ENCODE assay signal across 8 cellular contexts in genomic region chr6:109526905-109527628, GRCh38. TPM values are rescaled to one million over a fixed set of nuclear protein-coding genes. Genes with fewer than 3 reads are reported as not detected.
DNase-seq lines count a peak whose midpoint lies in the region; ATAC-seq and TF ChIP-seq lines count a peak whose summit lies in the region.

No MANE protein-coding gene starts in this region.

- TF ChIP-seq CTCF in BE2C (IDR thresholded peaks at IDR 0.05; ENCODE audit: low read depth, low read length) (peak; percentile 76), ascending aorta (IDR thresholded peaks at IDR 0.05) (peak; percentile 30 to 57 (median 40))

- H3K4me3 ChIP-seq in BE2C (ENCODE audit: low read depth, low read length) (no peak overlapping the region), ascending aorta (no peak overlapping the region)

- H3K4me1 ChIP-seq in BE2C (no peaks in the 10 kb centered on the region), ascending aorta (no peaks in the 10 kb centered on the region)

- intact Hi-C loops in ascending aorta (cut with DNase I): loop anchor here (2.0 to 5.0 kb wide), 2 partner anchors 512 to 525 kb away; no protein-coding TSS in a partner anchor

- H3K36me3 Mint-ChIP-seq in T-cell: peaks cover 6% of the 10 kb centered on the region

- no peaks in the 10 kb centered on the region for H3K4me1 Mint-ChIP-seq in T-cell

- no peak overlapping the region for H3K27ac ChIP-seq in ascending aorta

- H3K27ac Mint-ChIP-seq in T-cell: no peak overlapping the region

- no peaks in the 10 kb centered on the region for H3K27me3 Mint-ChIP-seq in T-cell

- CTCF ChIA-PET in T-cell (lab: Charles Lee): interaction anchor here (0.6 to 4.0 kb wide), 5 partner anchors 512 to 892 kb away, joined by 3 to 26 read pairs (median 6); no protein-coding TSS in a partner anchor

- no peaks in the 10 kb centered on the region for H3K36me3 ChIP-seq in BE2C
- no peaks in the 10 kb centered on the region for H3K36me3 ChIP-seq in ascending aorta

- no peak overlapping the region for H3K4me3 Mint-ChIP-seq in T-cell

- H3K9me3 ChIP-seq in BE2C: no peaks in the 10 kb centered on the region
- no peaks in the 10 kb centered on the region for H3K9me3 ChIP-seq in ascending aorta

- POLR2A ChIA-PET in T-cell (lab: Charles Lee): no interaction called here

- DNase-seq in BE2C (peak; percentile 63), NCI-H146 (lab: John Stamatoyannopoulos, UW) (peak; percentile 72), T-cell (peak in 32 of 34 experiments; percentile 3 to 55 (median 26)), ascending aorta (ENCODE audit: low spot score in 2 of 2) (no peak), iPS DF 4.7 (ENCODE audit: extremely low read depth, low spot score) (peak; percentile 66)
- DNase-seq in stimulated activated CD4-positive, alpha-beta T cell treated with anti-CD3 and anti-CD28 coated beads, Interleukin-15, amount 100 ng/mL, for 24 hours: peak; percentile 59

- peaks cover 0 to 7% (median 0%) of the 10 kb centered on the region in 3 donors for H3K9me3 Mint-ChIP-seq in T-cell

- H3K27me3 ChIP-seq in BE2C: no peaks in the 10 kb centered on the region
- no peaks in the 10 kb centered on the region for H3K27me3 ChIP-seq in ascending aorta

- ATAC-seq in GM19468 (IDR thresholded peaks at IDR 0.05; ENCODE audit: extremely low read depth, unreplicated experiment): peak; percentile 37
- ATAC-seq in T-cell (replicated peaks in 1 of 4): peak; percentile 54 to 79 (median 73)
- ATAC-seq in HG02610 (IDR thresholded peaks at IDR 0.05; ENCODE audit: unreplicated experiment): no peak

RNA-seq across cellular contexts. Expression of gene ZBTB24, which starts 44.0 kb away (rescaled TPM):
- 5.6 TPM for polyA plus RNA-seq in BE2C (2012; ENCODE audit: insufficient read depth, insufficient read length, low read depth)
- total RNA-seq in T-cell: 10 to 100 TPM; 14.1 to 21.2 (median 19.5) TPM
- 10.2 TPM for total RNA-seq in ascending aorta

Comparison
In these comparisons a context has a peak if more than half of its experiments do, and no peak if none do; other contexts are left out.
1. DNase-seq: peak in BE2C (single experiment), NCI-H146 (single experiment), T-cell (32 of 34), iPS DF 4.7 (single experiment) and stimulated activated CD4-positive, alpha-beta T cell treated with anti-CD3 and anti-CD28 coated beads, Interleukin-15, amount 100 ng/mL, for 24 hours (single experiment); none in ascending aorta (0 of 2).